1 cellular context compared by ENCODE assay signal in the genomic region with DNA sequence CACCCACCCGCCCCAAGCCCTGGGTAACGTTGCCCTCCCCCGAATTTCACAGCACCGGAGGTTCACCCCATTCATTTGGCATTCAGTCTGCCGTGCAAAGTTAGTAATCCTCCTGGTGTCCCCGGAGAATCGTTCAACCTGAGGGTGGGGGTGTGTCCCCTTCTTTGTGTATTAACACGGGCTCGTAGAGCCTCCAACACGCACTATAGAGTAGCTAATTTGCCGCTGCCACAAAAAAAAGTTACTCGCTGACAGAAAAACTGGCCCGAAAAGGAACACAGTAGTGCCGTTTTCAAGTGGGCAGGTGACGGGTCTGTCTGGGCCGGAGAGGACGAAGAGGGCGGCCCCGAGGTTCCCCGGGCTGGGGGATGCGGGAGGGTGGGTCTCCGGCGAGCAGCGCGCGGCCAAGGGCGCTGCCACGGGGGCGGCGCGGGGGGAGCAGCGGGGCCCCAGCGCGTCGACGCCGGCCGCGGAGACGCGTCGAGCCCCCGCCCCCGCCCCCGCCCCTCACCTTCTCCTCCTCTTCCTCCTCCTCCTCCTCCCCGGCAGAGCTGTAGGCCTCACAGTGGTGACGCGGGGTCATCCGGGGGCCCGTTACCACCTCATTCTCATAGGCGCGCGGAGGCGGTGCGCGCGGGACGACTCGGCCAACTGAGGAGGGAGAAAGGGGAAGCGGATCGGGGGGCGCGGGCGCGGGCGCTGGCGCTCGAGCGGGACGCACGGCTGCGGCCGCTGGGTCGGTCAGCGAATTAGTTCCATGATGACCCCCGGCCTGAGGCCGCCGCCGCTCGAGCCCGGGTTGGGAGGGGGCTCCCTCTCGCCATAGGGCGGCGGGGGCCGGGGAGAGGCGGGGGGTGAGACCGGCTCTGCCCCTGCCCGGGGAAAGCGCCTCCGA.
TF ChIP-seq lines count a peak whose summit lies in the region.

No MANE protein-coding gene starts in this region.

TF ChIP-seq in HepG2, 621 proteins besides CTCF, POLR2A, EP300 and RAD21 (continued from another document and continues in another):
- TF ChIP-seq, protein P1, sequence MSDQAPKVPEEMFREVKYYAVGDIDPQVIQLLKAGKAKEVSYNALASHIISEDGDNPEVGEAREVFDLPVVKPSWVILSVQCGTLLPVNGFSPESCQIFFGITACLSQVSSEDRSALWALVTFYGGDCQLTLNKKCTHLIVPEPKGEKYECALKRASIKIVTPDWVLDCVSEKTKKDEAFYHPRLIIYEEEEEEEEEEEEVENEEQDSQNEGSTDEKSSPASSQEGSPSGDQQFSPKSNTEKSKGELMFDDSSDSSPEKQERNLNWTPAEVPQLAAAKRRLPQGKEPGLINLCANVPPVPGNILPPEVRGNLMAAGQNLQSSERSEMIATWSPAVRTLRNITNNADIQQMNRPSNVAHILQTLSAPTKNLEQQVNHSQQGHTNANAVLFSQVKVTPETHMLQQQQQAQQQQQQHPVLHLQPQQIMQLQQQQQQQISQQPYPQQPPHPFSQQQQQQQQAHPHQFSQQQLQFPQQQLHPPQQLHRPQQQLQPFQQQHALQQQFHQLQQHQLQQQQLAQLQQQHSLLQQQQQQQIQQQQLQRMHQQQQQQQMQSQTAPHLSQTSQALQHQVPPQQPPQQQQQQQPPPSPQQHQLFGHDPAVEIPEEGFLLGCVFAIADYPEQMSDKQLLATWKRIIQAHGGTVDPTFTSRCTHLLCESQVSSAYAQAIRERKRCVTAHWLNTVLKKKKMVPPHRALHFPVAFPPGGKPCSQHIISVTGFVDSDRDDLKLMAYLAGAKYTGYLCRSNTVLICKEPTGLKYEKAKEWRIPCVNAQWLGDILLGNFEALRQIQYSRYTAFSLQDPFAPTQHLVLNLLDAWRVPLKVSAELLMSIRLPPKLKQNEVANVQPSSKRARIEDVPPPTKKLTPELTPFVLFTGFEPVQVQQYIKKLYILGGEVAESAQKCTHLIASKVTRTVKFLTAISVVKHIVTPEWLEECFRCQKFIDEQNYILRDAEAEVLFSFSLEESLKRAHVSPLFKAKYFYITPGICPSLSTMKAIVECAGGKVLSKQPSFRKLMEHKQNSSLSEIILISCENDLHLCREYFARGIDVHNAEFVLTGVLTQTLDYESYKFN (CRISPR knock-in tag; conservative IDR thresholded peaks at IDR 0.05), result no peak
- TF ChIP-seq SOX13 (IDR thresholded peaks at IDR 0.05) (no peak), SOX13 (CRISPR knock-in tag; conservative IDR thresholded peaks at IDR 0.05 in 1 of 2, IDR thresholded peaks at IDR 0.05 in 1 of 2) (no peak), GZF1 (CRISPR knock-in tag; IDR thresholded peaks at IDR 0.05) (no peak), WIZ (CRISPR knock-in tag; IDR thresholded peaks at IDR 0.05) (no peak), ZBTB7A (CRISPR knock-in tag; IDR thresholded peaks at IDR 0.05) (peak; percentile 38; the same call in 1 of the 2 replicates), SCMH1 (CRISPR knock-in tag; IDR thresholded peaks at IDR 0.05; ENCODE audit: borderline replicate concordance) (no peak), ZNF30 (CRISPR knock-in tag; IDR thresholded peaks at IDR 0.05) (0 out of 2 replicates have a peak, but pooled peaks have one; percentile 24), AGO2 (optimal IDR thresholded peaks at IDR 0.05; ENCODE audit: low read depth, low read length) (peak; percentile 82), SIX1 (CRISPR knock-in tag; IDR thresholded peaks at IDR 0.05; ENCODE audit: borderline replicate concordance) (no peak), SMARCC2 (IDR thresholded peaks at IDR 0.05) (no peak), ZNF33B (CRISPR knock-in tag; IDR thresholded peaks at IDR 0.05) (0 out of 2 replicates have a peak, but pooled peaks have one; percentile 2), GATAD1 (CRISPR knock-in tag; IDR thresholded peaks at IDR 0.05) (no peak), KLF12 (CRISPR knock-in tag; IDR thresholded peaks at IDR 0.05; ENCODE audit: borderline replicate concordance) (no peak), ZNF589 (CRISPR knock-in tag; conservative IDR thresholded peaks at IDR 0.05) (no peak), ZFY (CRISPR knock-in tag; IDR thresholded peaks at IDR 0.05) (peak; percentile 50), ATF1 (CRISPR knock-in tag; IDR thresholded peaks at IDR 0.05) (no peak), ZBTB3 (CRISPR knock-in tag; IDR thresholded peaks at IDR 0.05; ENCODE audit: borderline replicate concordance, low read depth) (no peak), ZFX (CRISPR knock-in tag; IDR thresholded peaks at IDR 0.05; ENCODE audit: low read depth) (peak; percentile 85), HOXA5 (CRISPR knock-in tag; IDR thresholded peaks at IDR 0.05) (no peak), ZNF274 (CRISPR knock-in tag; IDR thresholded peaks at IDR 0.05) (peak; percentile 13; the same call in 1 of the 2 replicates), SALL1 (CRISPR knock-in tag; IDR thresholded peaks at IDR 0.05) (peak; percentile 24; the same call in 1 of the 2 replicates), YY1 (IDR thresholded peaks at IDR 0.05; ENCODE audit: insufficient read depth, insufficient replicate concordance, low read depth, low read length) (peak; percentile 20), AKAP8 (CRISPR knock-in tag; IDR thresholded peaks at IDR 0.05) (no peak), GLI4 (CRISPR knock-in tag; IDR thresholded peaks at IDR 0.05; ENCODE audit: borderline replicate concordance) (no peak), HCFC1 (IDR thresholded peaks at IDR 0.05; ENCODE audit: low read depth, low read length) (no peak), ZNF570 (CRISPR knock-in tag; IDR thresholded peaks at IDR 0.05; ENCODE audit: borderline replicate concordance) (no peak), SRY (CRISPR knock-in tag; IDR thresholded peaks at IDR 0.05) (0 out of 2 replicates have a peak, but pooled peaks have one; percentile 43), PCBP2 (optimal IDR thresholded peaks at IDR 0.05; ENCODE audit: low read depth, low read length, poor library complexity, severe bottlenecking) (no peak), SP4 (CRISPR knock-in tag; IDR thresholded peaks at IDR 0.05) (no peak)
- TF ChIP-seq, protein P2, sequence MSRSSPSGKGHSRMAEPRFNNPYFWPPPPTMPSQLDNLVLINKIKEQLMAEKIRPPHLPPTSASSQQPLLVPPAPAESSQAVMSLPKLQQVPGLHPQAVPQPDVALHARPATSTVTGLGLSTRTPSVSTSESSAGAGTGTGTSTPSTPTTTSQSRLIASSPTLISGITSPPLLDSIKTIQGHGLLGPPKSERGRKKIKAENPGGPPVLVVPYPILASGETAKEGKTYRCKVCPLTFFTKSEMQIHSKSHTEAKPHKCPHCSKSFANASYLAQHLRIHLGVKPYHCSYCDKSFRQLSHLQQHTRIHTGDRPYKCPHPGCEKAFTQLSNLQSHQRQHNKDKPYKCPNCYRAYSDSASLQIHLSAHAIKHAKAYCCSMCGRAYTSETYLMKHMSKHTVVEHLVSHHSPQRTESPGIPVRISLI (CRISPR knock-in tag; IDR thresholded peaks at IDR 0.05; ENCODE audit: borderline replicate concordance), result 0 out of 2 replicates have a peak, but pooled peaks have one; percentile 2
- TF ChIP-seq, protein P3, sequence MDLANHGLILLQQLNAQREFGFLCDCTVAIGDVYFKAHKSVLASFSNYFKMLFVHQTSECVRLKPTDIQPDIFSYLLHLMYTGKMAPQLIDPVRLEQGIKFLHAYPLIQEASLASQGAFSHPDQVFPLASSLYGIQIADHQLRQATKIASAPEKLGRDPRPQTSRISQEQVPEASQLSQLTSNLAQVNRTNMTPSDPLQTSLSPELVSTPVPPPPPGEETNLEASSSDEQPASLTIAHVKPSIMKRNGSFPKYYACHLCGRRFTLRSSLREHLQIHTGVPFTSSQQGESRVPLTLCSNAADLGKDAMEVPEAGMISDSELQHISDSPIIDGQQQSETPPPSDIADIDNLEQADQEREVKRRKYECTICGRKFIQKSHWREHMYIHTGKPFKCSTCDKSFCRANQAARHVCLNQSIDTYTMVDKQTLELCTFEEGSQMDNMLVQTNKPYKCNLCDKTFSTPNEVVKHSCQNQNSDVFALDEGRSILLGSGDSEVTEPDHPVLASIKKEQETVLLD (CRISPR knock-in tag; IDR thresholded peaks at IDR 0.05; ENCODE audit: low read depth), result peak; percentile 32; the same call in 1 of the 2 replicates
- TF ChIP-seq, protein P4, sequence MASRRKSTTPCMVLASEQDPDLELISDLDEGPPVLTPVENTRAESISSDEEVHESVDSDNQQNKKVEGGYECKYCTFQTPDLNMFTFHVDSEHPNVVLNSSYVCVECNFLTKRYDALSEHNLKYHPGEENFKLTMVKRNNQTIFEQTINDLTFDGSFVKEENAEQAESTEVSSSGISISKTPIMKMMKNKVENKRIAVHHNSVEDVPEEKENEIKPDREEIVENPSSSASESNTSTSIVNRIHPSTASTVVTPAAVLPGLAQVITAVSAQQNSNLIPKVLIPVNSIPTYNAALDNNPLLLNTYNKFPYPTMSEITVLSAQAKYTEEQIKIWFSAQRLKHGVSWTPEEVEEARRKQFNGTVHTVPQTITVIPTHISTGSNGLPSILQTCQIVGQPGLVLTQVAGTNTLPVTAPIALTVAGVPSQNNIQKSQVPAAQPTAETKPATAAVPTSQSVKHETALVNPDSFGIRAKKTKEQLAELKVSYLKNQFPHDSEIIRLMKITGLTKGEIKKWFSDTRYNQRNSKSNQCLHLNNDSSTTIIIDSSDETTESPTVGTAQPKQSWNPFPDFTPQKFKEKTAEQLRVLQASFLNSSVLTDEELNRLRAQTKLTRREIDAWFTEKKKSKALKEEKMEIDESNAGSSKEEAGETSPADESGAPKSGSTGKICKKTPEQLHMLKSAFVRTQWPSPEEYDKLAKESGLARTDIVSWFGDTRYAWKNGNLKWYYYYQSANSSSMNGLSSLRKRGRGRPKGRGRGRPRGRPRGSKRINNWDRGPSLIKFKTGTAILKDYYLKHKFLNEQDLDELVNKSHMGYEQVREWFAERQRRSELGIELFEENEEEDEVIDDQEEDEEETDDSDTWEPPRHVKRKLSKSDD (CRISPR knock-in tag; IDR thresholded peaks at IDR 0.05; ENCODE audit: low read depth), result no peak
- TF ChIP-seq, protein P5, sequence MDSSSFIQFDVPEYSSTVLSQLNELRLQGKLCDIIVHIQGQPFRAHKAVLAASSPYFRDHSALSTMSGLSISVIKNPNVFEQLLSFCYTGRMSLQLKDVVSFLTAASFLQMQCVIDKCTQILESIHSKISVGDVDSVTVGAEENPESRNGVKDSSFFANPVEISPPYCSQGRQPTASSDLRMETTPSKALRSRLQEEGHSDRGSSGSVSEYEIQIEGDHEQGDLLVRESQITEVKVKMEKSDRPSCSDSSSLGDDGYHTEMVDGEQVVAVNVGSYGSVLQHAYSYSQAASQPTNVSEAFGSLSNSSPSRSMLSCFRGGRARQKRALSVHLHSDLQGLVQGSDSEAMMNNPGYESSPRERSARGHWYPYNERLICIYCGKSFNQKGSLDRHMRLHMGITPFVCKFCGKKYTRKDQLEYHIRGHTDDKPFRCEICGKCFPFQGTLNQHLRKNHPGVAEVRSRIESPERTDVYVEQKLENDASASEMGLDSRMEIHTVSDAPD (CRISPR knock-in tag; IDR thresholded peaks at IDR 0.05), result no peak
- TF ChIP-seq, protein P6, sequence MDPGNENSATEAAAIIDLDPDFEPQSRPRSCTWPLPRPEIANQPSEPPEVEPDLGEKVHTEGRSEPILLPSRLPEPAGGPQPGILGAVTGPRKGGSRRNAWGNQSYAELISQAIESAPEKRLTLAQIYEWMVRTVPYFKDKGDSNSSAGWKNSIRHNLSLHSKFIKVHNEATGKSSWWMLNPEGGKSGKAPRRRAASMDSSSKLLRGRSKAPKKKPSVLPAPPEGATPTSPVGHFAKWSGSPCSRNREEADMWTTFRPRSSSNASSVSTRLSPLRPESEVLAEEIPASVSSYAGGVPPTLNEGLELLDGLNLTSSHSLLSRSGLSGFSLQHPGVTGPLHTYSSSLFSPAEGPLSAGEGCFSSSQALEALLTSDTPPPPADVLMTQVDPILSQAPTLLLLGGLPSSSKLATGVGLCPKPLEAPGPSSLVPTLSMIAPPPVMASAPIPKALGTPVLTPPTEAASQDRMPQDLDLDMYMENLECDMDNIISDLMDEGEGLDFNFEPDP (CRISPR knock-in tag; conservative IDR thresholded peaks at IDR 0.05), result no peak
- TF ChIP-seq, protein P7, sequence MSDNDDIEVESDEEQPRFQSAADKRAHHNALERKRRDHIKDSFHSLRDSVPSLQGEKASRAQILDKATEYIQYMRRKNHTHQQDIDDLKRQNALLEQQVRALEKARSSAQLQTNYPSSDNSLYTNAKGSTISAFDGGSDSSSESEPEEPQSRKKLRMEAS (IDR thresholded peaks at IDR 0.05), result peak; percentile 40; the same call in 1 of the 2 replicates
- TF ChIP-seq, protein P8, sequence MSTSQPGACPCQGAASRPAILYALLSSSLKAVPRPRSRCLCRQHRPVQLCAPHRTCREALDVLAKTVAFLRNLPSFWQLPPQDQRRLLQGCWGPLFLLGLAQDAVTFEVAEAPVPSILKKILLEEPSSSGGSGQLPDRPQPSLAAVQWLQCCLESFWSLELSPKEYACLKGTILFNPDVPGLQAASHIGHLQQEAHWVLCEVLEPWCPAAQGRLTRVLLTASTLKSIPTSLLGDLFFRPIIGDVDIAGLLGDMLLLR (CRISPR knock-in tag; IDR thresholded peaks at IDR 0.05), result no peak
- TF ChIP-seq, protein P9, sequence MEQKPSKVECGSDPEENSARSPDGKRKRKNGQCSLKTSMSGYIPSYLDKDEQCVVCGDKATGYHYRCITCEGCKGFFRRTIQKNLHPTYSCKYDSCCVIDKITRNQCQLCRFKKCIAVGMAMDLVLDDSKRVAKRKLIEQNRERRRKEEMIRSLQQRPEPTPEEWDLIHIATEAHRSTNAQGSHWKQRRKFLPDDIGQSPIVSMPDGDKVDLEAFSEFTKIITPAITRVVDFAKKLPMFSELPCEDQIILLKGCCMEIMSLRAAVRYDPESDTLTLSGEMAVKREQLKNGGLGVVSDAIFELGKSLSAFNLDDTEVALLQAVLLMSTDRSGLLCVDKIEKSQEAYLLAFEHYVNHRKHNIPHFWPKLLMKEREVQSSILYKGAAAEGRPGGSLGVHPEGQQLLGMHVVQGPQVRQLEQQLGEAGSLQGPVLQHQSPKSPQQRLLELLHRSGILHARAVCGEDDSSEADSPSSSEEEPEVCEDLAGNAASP (CRISPR knock-in tag; IDR thresholded peaks at IDR 0.05; ENCODE audit: borderline replicate concordance), result peak; percentile 63; the same call in 1 of the 2 replicates
- TF ChIP-seq, protein P10, sequence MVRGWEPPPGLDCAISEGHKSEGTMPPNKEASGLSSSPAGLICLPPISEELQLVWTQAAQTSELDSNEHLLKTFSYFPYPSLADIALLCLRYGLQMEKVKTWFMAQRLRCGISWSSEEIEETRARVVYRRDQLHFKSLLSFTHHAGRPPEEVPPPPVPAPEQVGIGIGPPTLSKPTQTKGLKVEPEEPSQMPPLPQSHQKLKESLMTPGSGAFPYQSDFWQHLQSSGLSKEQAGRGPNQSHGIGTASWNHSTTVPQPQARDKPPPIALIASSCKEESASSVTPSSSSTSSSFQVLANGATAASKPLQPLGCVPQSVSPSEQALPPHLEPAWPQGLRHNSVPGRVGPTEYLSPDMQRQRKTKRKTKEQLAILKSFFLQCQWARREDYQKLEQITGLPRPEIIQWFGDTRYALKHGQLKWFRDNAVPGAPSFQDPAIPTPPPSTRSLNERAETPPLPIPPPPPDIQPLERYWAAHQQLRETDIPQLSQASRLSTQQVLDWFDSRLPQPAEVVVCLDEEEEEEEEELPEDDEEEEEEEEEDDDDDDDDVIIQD (CRISPR knock-in tag; IDR thresholded peaks at IDR 0.05; ENCODE audit: low read depth), result no peak
